In genomic region chr2:136410673-136411072, GRCh38 we compare ENCODE assay signal across 35 cellular contexts.
"Had no signal": no experiment of that assay in that cellular context is flagged by ENCODE, and none has a peak within 500 bp of the region (broad histone marks: within the 10 kb centered on the region; RNA-seq: fewer than 3 reads in every experiment).

No MANE protein-coding gene starts in this region.

- H3K9ac ChIP-seq: KMS-11 had no signal

- H3K4me3 ChIP-seq: MG63 had no signal

- DNase-seq: Karpas-422, Kasumi-1, MG63, MM.1S, MV-4-11, NCI-H1048, NCI-H1092, NCI-H1092 treated with DMSO at 0.1 percent for 48 hours, NCI-H1105, NCI-H1417, NCI-H1417 treated with DMSO at 0.1 percent for 48 hours, NCI-H1436, NCI-H1436 treated with DMSO at 0.1 percent for 48 hours, NCI-H146, NCI-H1694, NCI-H1694 treated with DMSO at 0.1 percent for 48 hours, NCI-H187, NCI-H187 treated with DMSO at 0.1 percent for 48 hours, NCI-H1930, NCI-H2029, NCI-H2029 treated with DMSO at 0.1 percent for 48 hours, NCI-H2081, NCI-H2081 treated with DMSO at 0.1 percent for 48 hours, NCI-H2107, NCI-H2171, NCI-H2171 treated with DMSO at 0.1 percent for 48 hours, NCI-H2227 treated with DMSO at 0.1 percent for 48 hours, NCI-H226, NCI-H345, NCI-H446, NCI-H446 treated with DMSO at 0.1 percent for 48 hours, NCI-H510A, NCI-H510A treated with DMSO at 0.1 percent for 48 hours, NCI-H524 had no signal

- H3K9me3 ChIP-seq: MG63 had no signal

- H3K4me2 ChIP-seq: KMS-11 had no signal

- H3K36me3 ChIP-seq: MG63 had no signal

- H3K27ac ChIP-seq: KMS-11 had no signal

- H3K27me3 ChIP-seq: MG63 had no signal
